8 cellular contexts compared by ENCODE assay signal in the genomic region with DNA sequence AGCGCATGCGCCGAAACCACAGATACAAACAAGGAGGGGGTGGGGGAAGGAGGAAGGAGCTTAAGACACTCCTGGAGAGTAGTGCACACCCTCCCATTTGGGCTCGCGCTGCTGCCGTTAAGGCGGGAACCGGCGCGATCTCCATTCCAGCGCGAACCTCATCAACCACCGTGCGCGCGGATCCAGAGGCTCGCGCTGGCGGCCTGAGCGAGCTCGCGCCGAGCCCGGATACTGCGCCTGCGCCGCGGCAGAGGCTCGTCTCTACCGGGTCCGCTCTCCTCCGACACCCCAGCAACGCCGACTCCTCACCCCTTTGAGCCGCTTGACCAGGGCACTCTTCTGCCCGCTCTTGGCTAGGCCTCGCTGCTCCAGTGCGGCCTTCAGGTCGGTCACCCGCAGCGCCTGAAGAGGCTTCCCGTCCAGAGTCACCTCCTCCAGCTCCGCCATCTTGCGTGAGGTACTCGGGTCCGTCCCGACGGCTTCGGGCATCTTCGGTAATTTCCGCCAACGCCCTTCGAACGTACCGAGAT.
DNase-seq lines count a peak whose midpoint lies in the region; FAIRE-seq and TF ChIP-seq lines count a peak whose summit lies in the region.

A gene with protein sequence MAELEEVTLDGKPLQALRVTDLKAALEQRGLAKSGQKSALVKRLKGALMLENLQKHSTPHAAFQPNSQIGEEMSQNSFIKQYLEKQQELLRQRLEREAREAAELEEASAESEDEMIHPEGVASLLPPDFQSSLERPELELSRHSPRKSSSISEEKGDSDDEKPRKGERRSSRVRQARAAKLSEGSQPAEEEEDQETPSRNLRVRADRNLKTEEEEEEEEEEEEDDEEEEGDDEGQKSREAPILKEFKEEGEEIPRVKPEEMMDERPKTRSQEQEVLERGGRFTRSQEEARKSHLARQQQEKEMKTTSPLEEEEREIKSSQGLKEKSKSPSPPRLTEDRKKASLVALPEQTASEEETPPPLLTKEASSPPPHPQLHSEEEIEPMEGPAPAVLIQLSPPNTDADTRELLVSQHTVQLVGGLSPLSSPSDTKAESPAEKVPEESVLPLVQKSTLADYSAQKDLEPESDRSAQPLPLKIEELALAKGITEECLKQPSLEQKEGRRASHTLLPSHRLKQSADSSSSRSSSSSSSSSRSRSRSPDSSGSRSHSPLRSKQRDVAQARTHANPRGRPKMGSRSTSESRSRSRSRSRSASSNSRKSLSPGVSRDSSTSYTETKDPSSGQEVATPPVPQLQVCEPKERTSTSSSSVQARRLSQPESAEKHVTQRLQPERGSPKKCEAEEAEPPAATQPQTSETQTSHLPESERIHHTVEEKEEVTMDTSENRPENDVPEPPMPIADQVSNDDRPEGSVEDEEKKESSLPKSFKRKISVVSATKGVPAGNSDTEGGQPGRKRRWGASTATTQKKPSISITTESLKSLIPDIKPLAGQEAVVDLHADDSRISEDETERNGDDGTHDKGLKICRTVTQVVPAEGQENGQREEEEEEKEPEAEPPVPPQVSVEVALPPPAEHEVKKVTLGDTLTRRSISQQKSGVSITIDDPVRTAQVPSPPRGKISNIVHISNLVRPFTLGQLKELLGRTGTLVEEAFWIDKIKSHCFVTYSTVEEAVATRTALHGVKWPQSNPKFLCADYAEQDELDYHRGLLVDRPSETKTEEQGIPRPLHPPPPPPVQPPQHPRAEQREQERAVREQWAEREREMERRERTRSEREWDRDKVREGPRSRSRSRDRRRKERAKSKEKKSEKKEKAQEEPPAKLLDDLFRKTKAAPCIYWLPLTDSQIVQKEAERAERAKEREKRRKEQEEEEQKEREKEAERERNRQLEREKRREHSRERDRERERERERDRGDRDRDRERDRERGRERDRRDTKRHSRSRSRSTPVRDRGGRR (minus strand): TSS at position 471 of the 530 bp plus-strand sequence. CDS start 24 bp downstream, at position 447.

- H3K4me1 ChIP-seq in OCI-LY1 (ENCODE audit: insufficient read depth, low read length, severe bottlenecking) (peaks cover 25% of the 10 kb centered on the region), iPS-15b (ENCODE audit: control insufficient read depth, insufficient read depth, low read length) (no peaks in the 10 kb centered on the region)

- H4K20me1 ChIP-seq in OCI-LY1 (ENCODE audit: insufficient read depth, low read length) = no peaks in the 10 kb centered on the region

- FAIRE-seq in GM19239 (lab: Jason Lieb, UNC) = no peak

- H3K27me3 ChIP-seq in OCI-LY1 (ENCODE audit: insufficient read depth, low read length) (no peaks in the 10 kb centered on the region), iPS-15b (ENCODE audit: control insufficient read depth, insufficient read depth, low read length) (no peaks in the 10 kb centered on the region)

- H3K9ac ChIP-seq in OCI-LY1 (ENCODE audit: low read length) = peak within 1 kb of the TSS; percentile 83
- peak within 1 kb of the TSS; percentile 98 for H3K9ac ChIP-seq in iPS-15b (ENCODE audit: low read depth, low read length)

- peak within 1 kb of the TSS; percentile 93 for H3K4me2 ChIP-seq in OCI-LY1 (ENCODE audit: low read length)

- H3F3A ChIP-seq in OCI-LY1 (ENCODE audit: insufficient read depth, low read length) = no peaks in the 10 kb centered on the region

- peaks cover 30% of the 10 kb centered on the region for H3K79me2 ChIP-seq in OCI-LY1 (ENCODE audit: insufficient read depth, low read length)

- TF ChIP-seq CTCF in GM12864 (IDR thresholded peaks at IDR 0.05; ENCODE audit: low read depth, low read length, missing control alignments) (no peak), HFF-Myc (IDR thresholded peaks at IDR 0.05; ENCODE audit: low read depth, low read length, missing control alignments) (no peak), OCI-LY1 (IDR thresholded peaks at IDR 0.05; ENCODE audit: low read length) (no peak)

- no peaks in the 10 kb centered on the region for H3K9me3 ChIP-seq in OCI-LY1 (ENCODE audit: low read length)
- no peaks in the 10 kb centered on the region for H3K9me3 ChIP-seq in iPS-15b (ENCODE audit: control insufficient read depth, insufficient read depth, low read length)

- H3K4me3 ChIP-seq in GM12864 (ENCODE audit: low read depth, low read length) (peak within 1 kb of the TSS; percentile 78), HFF-Myc (replicated peaks; ENCODE audit: low read depth, low read length) (peak within 1 kb of the TSS; percentile 94), OCI-LY1 (ENCODE audit: low read depth, low read length, poor library complexity, severe bottlenecking) (peak within 1 kb of the TSS; percentile 73), iPS-15b (ENCODE audit: low read depth, low read length) (peak within 1 kb of the TSS; percentile 96)

- H3K9me2 ChIP-seq in OCI-LY1 (ENCODE audit: low read depth, low read length) = no peaks in the 10 kb centered on the region

- peaks cover 66% of the 10 kb centered on the region for H3K36me3 ChIP-seq in OCI-LY1 (ENCODE audit: insufficient read depth, low read length)
- peaks cover 19% of the 10 kb centered on the region for H3K36me3 ChIP-seq in iPS-15b (ENCODE audit: control insufficient read depth, insufficient read depth, low read length)

- DNase-seq in GM12864 (ENCODE audit: low read depth) (peak; percentile 64), HFF-Myc (ENCODE audit: extremely low read depth, low read depth) (peak; percentile 68), astrocyte of the hippocampus (ENCODE audit: low read depth, low spot score) (peak; percentile 92), smooth muscle cell of the brain vasculature (ENCODE audit: low read depth, low spot score) (peak; percentile 72), NCI-H2171 treated with DMSO at 0.1 percent for 48 hours (lab: John Stamatoyannopoulos, UW) (no peak), GM19239 (ENCODE audit: insufficient read length, low spot score) (no peak)

- H2AFZ ChIP-seq in OCI-LY1 (ENCODE audit: low read length) = no peak within 1 kb of the TSS

- peak within 1 kb of the TSS; percentile 77 for H3K27ac ChIP-seq in OCI-LY1 (ENCODE audit: low read depth, low read length, poor library complexity, severe bottlenecking)

Comparison
In these comparisons a context has a peak if more than half of its experiments do, and no peak if none do; other contexts are left out.
1. DNase-seq: peak in GM12864 (single experiment), HFF-Myc (single experiment), astrocyte of the hippocampus (single experiment) and smooth muscle cell of the brain vasculature (single experiment); none in NCI-H2171 treated with DMSO at 0.1 percent for 48 hours (single experiment) and GM19239 (single experiment).
2. Peak in every context shown above with its lines, with median percentiles within 50 percentile points of each other: H3K4me3 ChIP-seq.